Comparison of ENCODE assay signal across 9 cellular contexts in the genomic region with DNA sequence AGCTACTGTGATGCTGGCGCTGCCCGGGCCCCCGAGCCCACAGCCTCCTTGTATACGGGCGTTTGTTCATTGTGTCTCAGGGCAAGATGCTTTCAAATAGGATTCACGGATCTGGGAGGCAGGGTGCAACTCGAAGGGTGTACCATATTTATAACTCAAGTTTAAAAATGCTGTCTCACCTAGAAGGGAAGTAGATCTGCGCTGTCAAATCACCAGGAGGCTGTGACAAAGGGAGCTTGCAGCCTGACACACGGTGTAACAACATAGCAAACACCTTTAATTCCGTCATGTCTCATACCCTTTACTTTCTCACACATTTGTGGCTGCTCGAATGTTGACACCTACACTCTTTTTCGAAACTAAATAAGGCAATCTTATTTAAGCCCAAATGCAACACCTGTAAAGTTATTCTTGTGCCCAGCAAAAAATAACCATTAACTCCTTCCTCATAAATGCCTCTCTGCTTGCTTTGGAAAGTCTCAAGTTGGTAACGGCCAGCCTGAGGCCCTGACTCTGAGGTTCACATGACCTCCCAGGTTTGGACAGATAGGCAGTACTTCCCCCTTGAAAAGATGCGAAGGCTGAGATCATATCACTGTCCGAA. TPM values are rescaled to one million over a fixed set of nuclear protein-coding genes. Genes with fewer than 3 reads are reported as not detected.
DNase-seq lines count a peak whose midpoint lies in the region; TF ChIP-seq lines count a peak whose summit lies in the region.
"Had no signal": no experiment of that assay in that cellular context is flagged by ENCODE, and none has a peak within 500 bp of the region (broad histone marks: within the 10 kb centered on the region; RNA-seq: fewer than 3 reads in every experiment).

No MANE protein-coding gene starts in this region.

- DNase-seq in NOMO-1 treated with dmso at 0.1 percent for 144 hours (lab: John Stamatoyannopoulos, UW; ENCODE audit: unreplicated experiment) (peak; percentile 45), esophagus muscularis mucosa (ENCODE audit: extremely low spot score) (no peak), occipital lobe (lab: John Stamatoyannopoulos, UW) (peak; percentile 56), NCI-H1436 treated with DMSO at 0.1 percent for 48 hours (lab: John Stamatoyannopoulos, UW) (no peak), KG1 (lab: John Stamatoyannopoulos, UW) (no peak), Caco-2 (no peak)
- DNase-seq in stimulated activated CD4-positive, alpha-beta T cell treated with anti-CD3 and anti-CD28 coated beads, Interleukin-1b, Interleukin-23, amount 100 ng/mL, for 48 hours: no peak

- 59% methylated on average over 15 of the region's 15 CpGs for WGBS in esophagus muscularis mucosa

- peak overlapping the region; percentile 71 to 95 (median 85); a peak in 18 of 20 replicates for H3K4me3 ChIP-seq in BLaER1 treated with 17β-estradiol and CSF1 and Interleukin-3, amounts not matched to agents 10 nM and 100 nM
- H3K4me3 ChIP-seq in esophagus muscularis mucosa: peak overlapping the region; percentile 12 to 25 (median 16)
- no peak overlapping the region for H3K4me3 ChIP-seq in Caco-2 (ENCODE audit: low read depth, low read length)

- peak overlapping the region; percentile 96 to 100 (median 99); a peak in 21 of 22 replicates for H3K9ac ChIP-seq in BLaER1 treated with 17β-estradiol and CSF1 and Interleukin-3, amounts not matched to agents 10 nM and 100 nM

- TF ChIP-seq POLR2A in esophagus muscularis mucosa (IDR thresholded peaks at IDR 0.05; ENCODE audit: low read depth): no peak

- TF ChIP-seq EP300 in esophagus muscularis mucosa (IDR thresholded peaks at IDR 0.05): no peak

- H3K9me3 ChIP-seq in BLaER1 treated with 17β-estradiol and CSF1 and Interleukin-3, amounts not matched to agents 10 nM and 100 nM (replicated peaks in 1 of 11): no peaks in the 10 kb centered on the region
- H3K9me3 ChIP-seq in esophagus muscularis mucosa (no peaks in the 10 kb centered on the region), Caco-2 (no peaks in the 10 kb centered on the region)

- no peak overlapping the region for H3K4me3 Mint-ChIP-seq in Caco-2 (ENCODE audit: unreplicated experiment)

- CTCF ChIA-PET in Caco-2 (lab: Charles Lee): no interaction called here

- peaks cover 96 to 100% (median 99%) of the 10 kb centered on the region in 11 experiments for H3K36me3 ChIP-seq in BLaER1 treated with 17β-estradiol and CSF1 and Interleukin-3, amounts not matched to agents 10 nM and 100 nM
- H3K36me3 ChIP-seq in esophagus muscularis mucosa: no peaks in the 10 kb centered on the region
- no peaks in the 10 kb centered on the region for H3K36me3 ChIP-seq in Caco-2 (ENCODE audit: control insufficient read depth, insufficient read depth, low read length)

- H4K20me1 ChIP-seq in BLaER1 treated with 17β-estradiol and CSF1 and Interleukin-3, amounts not matched to agents 10 nM and 100 nM: peaks cover 99 to 100% (median 100%) of the 10 kb centered on the region in 11 experiments

- peak overlapping the region; percentile 94 to 100 (median 99); a peak in 21 of 22 replicates for H3K27ac ChIP-seq in BLaER1 treated with 17β-estradiol and CSF1 and Interleukin-3, amounts not matched to agents 10 nM and 100 nM
- peak overlapping the region; percentile 87 to 90 (median 89) for H3K27ac ChIP-seq in esophagus muscularis mucosa (replicated peaks in 1 of 4)

- no peaks in the 10 kb centered on the region for H3K9me3 Mint-ChIP-seq in Caco-2 (ENCODE audit: unreplicated experiment)
- H3K9me3 Mint-ChIP-seq: naive thymus-derived CD8-positive, alpha-beta T cell had no signal

- H3K27me3 ChIP-seq in BLaER1 treated with 17β-estradiol and CSF1 and Interleukin-3, amounts not matched to agents 10 nM and 100 nM: no peaks in the 10 kb centered on the region
- H3K27me3 ChIP-seq in esophagus muscularis mucosa: peaks cover 0 to 33% (median 0%) of the 10 kb centered on the region in 4 donors
- H3K27me3 ChIP-seq in Caco-2 (replicated peaks; ENCODE audit: control insufficient read depth, insufficient read depth, low read length): no peaks in the 10 kb centered on the region; the same call in none of the 2 replicates

- peak overlapping the region; percentile 87 to 100 (median 95) for H3K4me2 ChIP-seq in BLaER1 treated with 17β-estradiol and CSF1 and Interleukin-3, amounts not matched to agents 10 nM and 100 nM

- peaks cover 6% of the 10 kb centered on the region for H3K4me1 Mint-ChIP-seq in Caco-2 (ENCODE audit: low read depth, unreplicated experiment)

- TF ChIP-seq CTCF in esophagus muscularis mucosa (IDR thresholded peaks at IDR 0.05) (no peak), Caco-2 (IDR thresholded peaks at IDR 0.05; ENCODE audit: insufficient read depth in 1 of 2, low read depth in 1 of 2, low read length in 1 of 2, severe bottlenecking in 1 of 2, unreplicated experiment in 1 of 2) (no peak)

- H3K36me3 Mint-ChIP-seq in Caco-2 (ENCODE audit: insufficient read depth, unreplicated experiment): no peaks in the 10 kb centered on the region
- H3K36me3 Mint-ChIP-seq: naive thymus-derived CD8-positive, alpha-beta T cell had no signal

- intact Hi-C loops in esophagus muscularis mucosa (cut with DNase I) (no loop called here), Caco-2 (cut with micrococcal nuclease; ENCODE audit: unreplicated experiment) (no loop called here)

- no TSS peak for BruUV-seq in Caco-2 (replicated peaks; lab: Mats Ljungman, UMichigan)

- H3K27ac Mint-ChIP-seq in Caco-2 (ENCODE audit: unreplicated experiment): no peak overlapping the region

- H3K4me1 ChIP-seq in BLaER1 treated with 17β-estradiol and CSF1 and Interleukin-3, amounts not matched to agents 10 nM and 100 nM: peaks cover 76 to 100% (median 95%) of the 10 kb centered on the region in 10 experiments
- H3K4me1 ChIP-seq in esophagus muscularis mucosa (peaks cover 4 to 55% (median 24%) of the 10 kb centered on the region in 4 donors), Caco-2 (no peaks in the 10 kb centered on the region)

- POLR2A ChIA-PET in Caco-2 (lab: Charles Lee): no interaction called here

- H3K27me3 Mint-ChIP-seq in Caco-2 (ENCODE audit: insufficient read depth, unreplicated experiment): peaks cover 40% of the 10 kb centered on the region

RNA-seq across cellular contexts. Expression of gene ZEB2, which starts 11.7 kb away (rescaled TPM):
- total RNA-seq in esophagus muscularis mucosa (10 to 100 TPM; 41.2 to 68.3 (median 55.7) TPM), occipital lobe (430 TPM), Caco-2 (2022) (not detected in 2 replicates)

Comparison
In these comparisons a context has a peak if more than half of its experiments do, and no peak if none do; other contexts are left out.
1. DNase-seq: peak in NOMO-1 treated with dmso at 0.1 percent for 144 hours (single experiment) and occipital lobe (single experiment); none in esophagus muscularis mucosa (single experiment), NCI-H1436 treated with DMSO at 0.1 percent for 48 hours (single experiment), KG1 (single experiment), stimulated activated CD4-positive, alpha-beta T cell treated with anti-CD3 and anti-CD28 coated beads, Interleukin-1b, Interleukin-23, amount 100 ng/mL, for 48 hours (single experiment) and Caco-2 (0 of 2).
2. RNA of gene ZEB2, which starts 11.7 kb away (total RNA-seq): 430 TPM in occipital lobe (single experiment) and 41.2 to 68.3 TPM in esophagus muscularis mucosa; not detected in Caco-2; every median in the first group is over 10 times any median in the second.